Comparison of ENCODE assay signal across 11 cellular contexts in genomic region chr12:107448198-107448597, GRCh38.
DNase-seq lines count a peak whose midpoint lies in the region; ATAC-seq and TF ChIP-seq lines count a peak whose summit lies in the region.
"Had no signal": no experiment of that assay in that cellular context is flagged by ENCODE, and none has a peak within 500 bp of the region (broad histone marks: within the 10 kb centered on the region; RNA-seq: fewer than 3 reads in every experiment).

No MANE protein-coding gene starts in this region.

- TF ChIP-seq RAD21 in liver (IDR thresholded peaks at IDR 0.05) = peak; percentile 63 to 78

- H3K9me3 ChIP-seq in Caco-2 = no peaks in the 10 kb centered on the region
- no peaks in the 10 kb centered on the region for H3K9me3 ChIP-seq in adrenal gland (replicated peaks in 1 of 3)
- no peaks in the 10 kb centered on the region for H3K9me3 ChIP-seq in liver (ENCODE audit: control insufficient read depth in 4 of 4, low read length in 3 of 4)

- H3K36me3 ChIP-seq in Caco-2 (ENCODE audit: control insufficient read depth, insufficient read depth, low read length) (no peaks in the 10 kb centered on the region), H7 (replicated peaks; ENCODE audit: control insufficient read depth, insufficient read depth, low read length) (no peaks in the 10 kb centered on the region), adrenal gland (replicated peaks in 1 of 2) (no peaks in the 10 kb centered on the region), liver (ENCODE audit: control insufficient read depth in 4 of 4, insufficient read depth in 3 of 4, low read depth in 1 of 4, low read length in 3 of 4) (no peaks in the 10 kb centered on the region)

- DNase-seq in Caco-2 = peak in 1 of 2 experiments; percentile 12
- peak; percentile 76 for DNase-seq in H7
- DNase-seq in adrenal gland = peak in 6 of 7 donors; percentile 26 to 64 (median 51)
- DNase-seq in NCI-H1417 treated with DMSO at 0.1 percent for 48 hours (lab: John Stamatoyannopoulos, UW) = no peak
- DNase-seq in cerebellum (ENCODE audit: low spot score) = no peak
- DNase-seq in NCI-H187 treated with DMSO at 0.1 percent for 48 hours (lab: John Stamatoyannopoulos, UW) = no peak
- DNase-seq: activated naive CD8-positive, alpha-beta T cell treated with anti-CD3 and anti-CD28 coated beads, Interleukin-2, amount 10 ng/mL, durations not matched to agents 7 days and 5 days; stimulated activated naive CD8-positive, alpha-beta T cell treated with anti-CD3 and anti-CD28 coated beads, Interleukin-15, Interleukin-2, amounts not matched to agents 100 U/mL and 50 U/mL, for 24 hours; T-helper 9 cell had no signal

- WGBS in adrenal gland, 4 donors = 50 to 77% (median 61%) methylated on average over 1 of the region's 1 CpG
- WGBS in liver = 91% methylated on average over 1 of the region's 1 CpG

- H3K4me1 ChIP-seq in Caco-2 (no peaks in the 10 kb centered on the region), adrenal gland (replicated peaks in 1 of 2) (no peaks in the 10 kb centered on the region), liver (ENCODE audit: control insufficient read depth in 4 of 4, insufficient read depth in 4 of 4, low read length in 3 of 4) (no peaks in the 10 kb centered on the region)

- H3K36me3 Mint-ChIP-seq in Caco-2 (ENCODE audit: insufficient read depth, unreplicated experiment) = peaks cover 6% of the 10 kb centered on the region

- TF ChIP-seq CTCF in Caco-2 (IDR thresholded peaks at IDR 0.05; ENCODE audit: insufficient read depth in 1 of 2, low read depth in 1 of 2, low read length in 1 of 2, severe bottlenecking in 1 of 2, unreplicated experiment in 1 of 2) (peak; percentile 11 to 28), adrenal gland (IDR thresholded peaks at IDR 0.05) (peak; percentile 32 to 59 (median 50)), liver (IDR thresholded peaks at IDR 0.05; ENCODE audit: low read depth, low read length, missing input control) (peak; percentile 36)

- intact Hi-C loops in Caco-2 (cut with micrococcal nuclease; ENCODE audit: unreplicated experiment) = no loop called here
- intact Hi-C loops in adrenal gland (cut with DNase I) = loop anchor here in 1 of 2 donors (5.0 kb wide), 1 partner anchor 159 kb away; no protein-coding TSS in a partner anchor

- H3K4me3 ChIP-seq in Caco-2 (ENCODE audit: low read depth, low read length) = no peak overlapping the region
- no peak overlapping the region for H3K4me3 ChIP-seq in H7 (ENCODE audit: insufficient read depth, low read depth, low read length)
- H3K4me3 ChIP-seq in adrenal gland = no peak overlapping the region
- H3K4me3 ChIP-seq in liver (ENCODE audit: low read depth in 1 of 3, low read length in 3 of 3) = no peak overlapping the region

- H3K9me3 Mint-ChIP-seq in Caco-2 (ENCODE audit: unreplicated experiment) = no peaks in the 10 kb centered on the region

- H3K27me3 ChIP-seq in Caco-2 (replicated peaks; ENCODE audit: control insufficient read depth, insufficient read depth, low read length) = no peaks in the 10 kb centered on the region
- no peaks in the 10 kb centered on the region for H3K27me3 ChIP-seq in H7 (ENCODE audit: control insufficient read depth, insufficient read depth, low read length)
- H3K27me3 ChIP-seq in adrenal gland = no peaks in the 10 kb centered on the region
- no peaks in the 10 kb centered on the region for H3K27me3 ChIP-seq in liver (ENCODE audit: control insufficient read depth in 4 of 4, insufficient read depth in 4 of 4, low read length in 3 of 4)

- H3K27ac Mint-ChIP-seq in Caco-2 (ENCODE audit: unreplicated experiment) = no peak overlapping the region
- H3K27ac Mint-ChIP-seq: activated naive CD8-positive, alpha-beta T cell treated with anti-CD3 and anti-CD28 coated beads, Interleukin-2, amount 10 ng/mL, durations not matched to agents 7 days and 5 days had no signal

- TF ChIP-seq POLR2A in adrenal gland (IDR thresholded peaks at IDR 0.05) = no peak

- no TSS peak for BruUV-seq in Caco-2 (replicated peaks; lab: Mats Ljungman, UMichigan)

- POLR2A ChIA-PET in Caco-2 (lab: Charles Lee) = no interaction called here

- CTCF ChIA-PET in Caco-2 (lab: Charles Lee) = no interaction called here

- no peak overlapping the region for H3K9ac ChIP-seq in liver (ENCODE audit: low read depth in 1 of 2, low read length in 2 of 2)

- no peak for ATAC-seq in GM18907 (IDR thresholded peaks at IDR 0.05; ENCODE audit: unreplicated experiment)
- ATAC-seq: stimulated activated naive CD8-positive, alpha-beta T cell treated with anti-CD3 and anti-CD28 coated beads, Interleukin-15, Interleukin-2, amounts not matched to agents 100 U/mL and 50 U/mL, for 24 hours had no signal

- H3K4me1 Mint-ChIP-seq in Caco-2 (ENCODE audit: low read depth, unreplicated experiment) = peaks cover 10% of the 10 kb centered on the region
- H3K4me1 Mint-ChIP-seq: activated naive CD8-positive, alpha-beta T cell treated with anti-CD3 and anti-CD28 coated beads, Interleukin-2, amount 10 ng/mL, durations not matched to agents 7 days and 5 days had no signal

- H3K27ac ChIP-seq in adrenal gland (no peak overlapping the region), liver (ENCODE audit: low read depth in 1 of 2, low read length in 2 of 2) (no peak overlapping the region)

- peaks cover 3% of the 10 kb centered on the region for H3K27me3 Mint-ChIP-seq in Caco-2 (ENCODE audit: insufficient read depth, unreplicated experiment)
- H3K27me3 Mint-ChIP-seq: activated naive CD8-positive, alpha-beta T cell treated with anti-CD3 and anti-CD28 coated beads, Interleukin-2, amount 10 ng/mL, durations not matched to agents 7 days and 5 days had no signal

- no peak overlapping the region for H3K4me3 Mint-ChIP-seq in Caco-2 (ENCODE audit: unreplicated experiment)
- H3K4me3 Mint-ChIP-seq: activated naive CD8-positive, alpha-beta T cell treated with anti-CD3 and anti-CD28 coated beads, Interleukin-2, amount 10 ng/mL, durations not matched to agents 7 days and 5 days had no signal

TF ChIP-seq in liver, 16 proteins besides CTCF, POLR2A, EP300 and RAD21:
- TF ChIP-seq HNF4A (conservative IDR thresholded peaks at IDR 0.05) (no peak), GABPA (IDR thresholded peaks at IDR 0.05 in 1 of 2, conservative IDR thresholded peaks at IDR 0.05 in 1 of 2) (no peak), RXRA (IDR thresholded peaks at IDR 0.05) (no peak), FOXA1 (IDR thresholded peaks at IDR 0.05) (no peak), YY1 (IDR thresholded peaks at IDR 0.05) (no peak), ZBTB33 (IDR thresholded peaks at IDR 0.05) (no peak), FOXA2 (IDR thresholded peaks at IDR 0.05) (no peak), SP1 (IDR thresholded peaks at IDR 0.05) (no peak), EGR1 (IDR thresholded peaks at IDR 0.05; ENCODE audit: low read depth in 2 of 2) (no peak), HNF4G (IDR thresholded peaks at IDR 0.05) (no peak), REST (IDR thresholded peaks at IDR 0.05) (no peak), MAX (IDR thresholded peaks at IDR 0.05) (no peak), ATF3 (IDR thresholded peaks at IDR 0.05) (no peak), JUND (IDR thresholded peaks at IDR 0.05) (no peak), NR2F2 (IDR thresholded peaks at IDR 0.05) (no peak), TAF1 (conservative IDR thresholded peaks at IDR 0.05) (no peak)

Comparison
In these comparisons a context has a peak if more than half of its experiments do, and no peak if none do; other contexts are left out.
1. DNase-seq: peak in H7 (single experiment) and adrenal gland (6 of 7); none in NCI-H1417 treated with DMSO at 0.1 percent for 48 hours (single experiment), cerebellum (single experiment) and NCI-H187 treated with DMSO at 0.1 percent for 48 hours (single experiment).
2. Peak in every context shown above with its lines, with median percentiles within 50 percentile points of each other: CTCF ChIP-seq.